ENCODE assay signal across 1 cellular context in genomic region chr19:41705393-41706174, GRCh38.
TF ChIP-seq lines count a peak whose summit lies in the region.

No MANE protein-coding gene starts in this region.

TF ChIP-seq in K562, 482 proteins besides CTCF, POLR2A, EP300 and RAD21:
- TF ChIP-seq KLF6 (CRISPR knock-in tag; IDR thresholded peaks at IDR 0.05; ENCODE audit: borderline replicate concordance) (no peak), LEF1 (IDR thresholded peaks at IDR 0.05) (no peak), ZNF655 (CRISPR knock-in tag; IDR thresholded peaks at IDR 0.05) (no peak), DIDO1 (tag; IDR thresholded peaks at IDR 0.05; ENCODE audit: low read depth) (no peak), ATF7 (IDR thresholded peaks at IDR 0.05) (no peak), ETV6 (IDR thresholded peaks at IDR 0.05; ENCODE audit: borderline replicate concordance in 1 of 2, low read depth in 2 of 2, low read length in 1 of 2) (no peak), ETV6 (CRISPR knock-in tag; IDR thresholded peaks at IDR 0.05; ENCODE audit: borderline replicate concordance) (no peak), TSC22D4 (tag; IDR thresholded peaks at IDR 0.05) (no peak), ZNF696 (CRISPR knock-in tag; conservative IDR thresholded peaks at IDR 0.05) (no peak), ZNF263 (CRISPR knock-in tag; IDR thresholded peaks at IDR 0.05; ENCODE audit: borderline replicate concordance) (peak; percentile 66; the same call in 1 of the 2 replicates), HMGXB4 (CRISPR knock-in tag; IDR thresholded peaks at IDR 0.05) (0 out of 2 replicates have a peak, but pooled peaks have one; percentile 43), PRMT5 (CRISPR knock-in tag; IDR thresholded peaks at IDR 0.05) (peak; percentile 91), ARID2 (IDR thresholded peaks at IDR 0.05) (no peak), EHMT2 (IDR thresholded peaks at IDR 0.05) (peak; percentile 95), SIN3B (IDR thresholded peaks at IDR 0.05; ENCODE audit: low read depth) (no peak), NFYB (IDR thresholded peaks at IDR 0.05; ENCODE audit: extremely low read depth, insufficient read length) (no peak), PURB (CRISPR knock-in tag; IDR thresholded peaks at IDR 0.05; ENCODE audit: low read depth) (no peak), HDAC2 (IDR thresholded peaks at IDR 0.05) (no peak), ZNF764 (CRISPR knock-in tag; IDR thresholded peaks at IDR 0.05; ENCODE audit: low read depth) (no peak), MIER1 (IDR thresholded peaks at IDR 0.05; ENCODE audit: low read depth) (peak; percentile 86), ZNF778 (CRISPR knock-in tag; IDR thresholded peaks at IDR 0.05) (no peak), NRF1 (conservative IDR thresholded peaks at IDR 0.05 in 1 of 2, IDR thresholded peaks at IDR 0.05 in 1 of 2) (no peak), MXI1 (IDR thresholded peaks at IDR 0.05; ENCODE audit: low read depth, low read length) (no peak), ZNF146 (CRISPR knock-in tag; IDR thresholded peaks at IDR 0.05; ENCODE audit: unreplicated experiment) (no peak), REST (CRISPR knock-in tag; IDR thresholded peaks at IDR 0.05; ENCODE audit: low read depth) (peak; percentile 93), TCF7L2 (IDR thresholded peaks at IDR 0.05; ENCODE audit: low read depth, low read length) (no peak)
- TF ChIP-seq, protein P1, sequence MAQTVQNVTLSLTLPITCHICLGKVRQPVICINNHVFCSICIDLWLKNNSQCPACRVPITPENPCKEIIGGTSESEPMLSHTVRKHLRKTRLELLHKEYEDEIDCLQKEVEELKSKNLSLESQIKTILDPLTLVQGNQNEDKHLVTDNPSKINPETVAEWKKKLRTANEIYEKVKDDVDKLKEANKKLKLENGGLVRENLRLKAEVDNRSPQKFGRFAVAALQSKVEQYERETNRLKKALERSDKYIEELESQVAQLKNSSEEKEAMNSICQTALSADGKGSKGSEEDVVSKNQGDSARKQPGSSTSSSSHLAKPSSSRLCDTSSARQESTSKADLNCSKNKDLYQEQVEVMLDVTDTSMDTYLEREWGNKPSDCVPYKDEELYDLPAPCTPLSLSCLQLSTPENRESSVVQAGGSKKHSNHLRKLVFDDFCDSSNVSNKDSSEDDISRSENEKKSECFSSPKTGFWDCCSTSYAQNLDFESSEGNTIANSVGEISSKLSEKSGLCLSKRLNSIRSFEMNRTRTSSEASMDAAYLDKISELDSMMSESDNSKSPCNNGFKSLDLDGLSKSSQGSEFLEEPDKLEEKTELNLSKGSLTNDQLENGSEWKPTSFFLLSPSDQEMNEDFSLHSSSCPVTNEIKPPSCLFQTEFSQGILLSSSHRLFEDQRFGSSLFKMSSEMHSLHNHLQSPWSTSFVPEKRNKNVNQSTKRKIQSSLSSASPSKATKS (CRISPR knock-in tag; IDR thresholded peaks at IDR 0.05): no peak
- TF ChIP-seq, protein P2, sequence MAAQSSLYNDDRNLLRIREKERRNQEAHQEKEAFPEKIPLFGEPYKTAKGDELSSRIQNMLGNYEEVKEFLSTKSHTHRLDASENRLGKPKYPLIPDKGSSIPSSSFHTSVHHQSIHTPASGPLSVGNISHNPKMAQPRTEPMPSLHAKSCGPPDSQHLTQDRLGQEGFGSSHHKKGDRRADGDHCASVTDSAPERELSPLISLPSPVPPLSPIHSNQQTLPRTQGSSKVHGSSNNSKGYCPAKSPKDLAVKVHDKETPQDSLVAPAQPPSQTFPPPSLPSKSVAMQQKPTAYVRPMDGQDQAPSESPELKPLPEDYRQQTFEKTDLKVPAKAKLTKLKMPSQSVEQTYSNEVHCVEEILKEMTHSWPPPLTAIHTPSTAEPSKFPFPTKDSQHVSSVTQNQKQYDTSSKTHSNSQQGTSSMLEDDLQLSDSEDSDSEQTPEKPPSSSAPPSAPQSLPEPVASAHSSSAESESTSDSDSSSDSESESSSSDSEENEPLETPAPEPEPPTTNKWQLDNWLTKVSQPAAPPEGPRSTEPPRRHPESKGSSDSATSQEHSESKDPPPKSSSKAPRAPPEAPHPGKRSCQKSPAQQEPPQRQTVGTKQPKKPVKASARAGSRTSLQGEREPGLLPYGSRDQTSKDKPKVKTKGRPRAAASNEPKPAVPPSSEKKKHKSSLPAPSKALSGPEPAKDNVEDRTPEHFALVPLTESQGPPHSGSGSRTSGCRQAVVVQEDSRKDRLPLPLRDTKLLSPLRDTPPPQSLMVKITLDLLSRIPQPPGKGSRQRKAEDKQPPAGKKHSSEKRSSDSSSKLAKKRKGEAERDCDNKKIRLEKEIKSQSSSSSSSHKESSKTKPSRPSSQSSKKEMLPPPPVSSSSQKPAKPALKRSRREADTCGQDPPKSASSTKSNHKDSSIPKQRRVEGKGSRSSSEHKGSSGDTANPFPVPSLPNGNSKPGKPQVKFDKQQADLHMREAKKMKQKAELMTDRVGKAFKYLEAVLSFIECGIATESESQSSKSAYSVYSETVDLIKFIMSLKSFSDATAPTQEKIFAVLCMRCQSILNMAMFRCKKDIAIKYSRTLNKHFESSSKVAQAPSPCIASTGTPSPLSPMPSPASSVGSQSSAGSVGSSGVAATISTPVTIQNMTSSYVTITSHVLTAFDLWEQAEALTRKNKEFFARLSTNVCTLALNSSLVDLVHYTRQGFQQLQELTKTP (IDR thresholded peaks at IDR 0.05; ENCODE audit: low read depth in 1 of 2, partially characterized antibody in 2 of 2): peak in 1 of 2 experiments; percentile 64
- TF ChIP-seq, protein P3, sequence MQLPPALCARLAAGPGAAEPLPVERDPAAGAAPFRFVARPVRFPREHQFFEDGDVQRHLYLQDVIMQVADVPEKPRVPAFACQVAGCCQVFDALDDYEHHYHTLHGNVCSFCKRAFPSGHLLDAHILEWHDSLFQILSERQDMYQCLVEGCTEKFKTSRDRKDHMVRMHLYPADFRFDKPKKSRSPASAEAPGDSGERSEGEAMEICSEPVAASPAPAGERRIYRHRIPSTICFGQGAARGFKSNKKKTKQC (CRISPR knock-in tag; IDR thresholded peaks at IDR 0.05): peak; percentile 79; the same call in 1 of the 2 replicates
